ENCODE assay signal across 8 cellular contexts in genomic region chr16:23149267-23149992, GRCh38. TPM values are rescaled to one million over a fixed set of nuclear protein-coding genes. Genes with fewer than 3 reads are reported as not detected.
A peak's percentile ranks its signal among the peaks of the same experiment; 100 is the strongest.
DNase-seq lines count a peak whose midpoint lies in the region; TF ChIP-seq lines count a peak whose summit lies in the region.

Gene USP31 (minus strand): TSS chr16:23149452. CDS start chr16:23149270, 182 bp downstream.

- H3K4me3 ChIP-seq in SJCRH30 (peak within 1 kb of the TSS; percentile 92), neural progenitor cell (peak within 1 kb of the TSS; percentile 88), stomach (peak within 1 kb of the TSS; percentile 70 to 88 (median 80))

- no peak for TF ChIP-seq CTCF in HFFc6 (IDR thresholded peaks at IDR 0.05)
- no peak for TF ChIP-seq CTCF in neural progenitor cell (IDR thresholded peaks at IDR 0.05)
- no peak for TF ChIP-seq CTCF in stomach (IDR thresholded peaks at IDR 0.05)

- intact Hi-C loops in stomach (cut with DNase I; ENCODE audit: low total_unique reads) = no loop called here

- H3K4me1 ChIP-seq in SJCRH30 (0 out of 2 replicates have a peak, but pooled peaks cover 4% of the 10 kb centered on the region), neural progenitor cell (peaks cover 31% of the 10 kb centered on the region), stomach (peaks cover 13 to 45% (median 27%) of the 10 kb centered on the region in 4 donors)

- peaks cover 43% of the 10 kb centered on the region for H3K79me2 ChIP-seq in neural progenitor cell (ENCODE audit: low read depth)

- H3K9ac ChIP-seq in neural progenitor cell = no peak within 1 kb of the TSS

- H3K27me3 ChIP-seq in SJCRH30 (no peaks in the 10 kb centered on the region), neural progenitor cell (peaks cover 23% of the 10 kb centered on the region), stomach (no peaks in the 10 kb centered on the region)

- peak within 1 kb of the TSS; percentile 92 for H3K4me3 Mint-ChIP-seq in HFFc6
- H3K4me3 Mint-ChIP-seq in neural progenitor cell = peak within 1 kb of the TSS; percentile 99

- H3K27ac ChIP-seq in SJCRH30 (peak within 1 kb of the TSS; percentile 24; the same call in 1 of the 2 replicates), neural progenitor cell (no peak within 1 kb of the TSS), stomach (peak within 1 kb of the TSS; percentile 76 to 97 (median 90))

- DNase-seq in GM04503 (ENCODE audit: low read depth) (peak; percentile 64), HFFc6 (peak; percentile 96), MV-4-11 (lab: John Stamatoyannopoulos, UW) (peak; percentile 86), SJCRH30 (peak; percentile 93 to 95), foreskin melanocyte (peak; percentile 91), neural progenitor cell (ENCODE audit: low spot score) (peak; percentile 98), stomach (peak; percentile 95)
- peak; percentile 91 for DNase-seq in activated naive CD4-positive, alpha-beta T cell treated with Interleukin-2 at 50 U/mL for 16 hours

- WGBS in stomach, 5 donors = 0 to 1% (median 1%) methylated on average over 30 to 73 of the region's 75 CpGs

- peak within 1 kb of the TSS; percentile 98 for H3K4me2 ChIP-seq in neural progenitor cell

- TF ChIP-seq EP300 in stomach (IDR thresholded peaks at IDR 0.05) = no peak

- H3K4me1 Mint-ChIP-seq in HFFc6 (ENCODE audit: low read depth) (peaks cover 44% of the 10 kb centered on the region), neural progenitor cell (peaks cover 31% of the 10 kb centered on the region)

- H3K36me3 Mint-ChIP-seq in HFFc6 (ENCODE audit: low read depth) = 0 out of 2 replicates have a peak, but pooled peaks cover 7% of the 10 kb centered on the region
- H3K36me3 Mint-ChIP-seq in neural progenitor cell = no peaks in the 10 kb centered on the region

- H3K36me3 ChIP-seq in SJCRH30 = no peaks in the 10 kb centered on the region
- no peaks in the 10 kb centered on the region for H3K36me3 ChIP-seq in neural progenitor cell
- no peaks in the 10 kb centered on the region for H3K36me3 ChIP-seq in stomach

- H3F3A ChIP-seq in neural progenitor cell (ENCODE audit: low read depth) = peaks cover 11% of the 10 kb centered on the region

- peaks cover 42% of the 10 kb centered on the region for H4K20me1 ChIP-seq in neural progenitor cell (ENCODE audit: low read depth)

- H3K9me3 ChIP-seq in SJCRH30 (replicated peaks) = no peaks in the 10 kb centered on the region
- no peaks in the 10 kb centered on the region for H3K9me3 ChIP-seq in neural progenitor cell (ENCODE audit: low read depth)
- no peaks in the 10 kb centered on the region for H3K9me3 ChIP-seq in stomach

- H3K27ac Mint-ChIP-seq in HFFc6 (peak within 1 kb of the TSS; percentile 62), neural progenitor cell (no peak within 1 kb of the TSS)

- H3K27me3 Mint-ChIP-seq in HFFc6 (ENCODE audit: insufficient read depth) (peaks cover 3% of the 10 kb centered on the region), neural progenitor cell (ENCODE audit: insufficient read depth, low read depth) (peaks cover 12% of the 10 kb centered on the region)

- H3K9me3 Mint-ChIP-seq in HFFc6 (no peaks in the 10 kb centered on the region), neural progenitor cell (no peaks in the 10 kb centered on the region)

- H2AFZ ChIP-seq in neural progenitor cell (replicated peaks) = peak within 1 kb of the TSS; percentile 87

- no peak for TF ChIP-seq POLR2A in stomach (IDR thresholded peaks at IDR 0.05)

RNA-seq across cellular contexts. Expression of gene USP31, which starts in this region (rescaled TPM):
- 1 to 10 TPM; 5.0 to 6.2 (median 5.8) TPM for total RNA-seq in HFFc6 (2021; fragmentation: NEBNext Ultra II Directional; extraction: Animal tissue kit (Norgen Biotek cat#: 25700))
- 10.6 and 11.5 TPM in 2 replicates for total RNA-seq in SJCRH30 (2014; rRNA removed; shearing (Covaris generic))
- 7.8 and 9.0 TPM in 2 replicates for total RNA-seq in neural progenitor cell (ENCODE audit: low replicate concordance)
- 10 to 100 TPM in 2 of 5 donors, 1 to 10 TPM in 3; 3.5 to 18.5 (median 9.9) TPM for total RNA-seq in stomach
- polyA plus RNA-seq in stomach = 1 to 10 TPM; 1.7 to 2.8 (median 2.5) TPM
